1 cellular context compared by ENCODE assay signal in the genomic region with DNA sequence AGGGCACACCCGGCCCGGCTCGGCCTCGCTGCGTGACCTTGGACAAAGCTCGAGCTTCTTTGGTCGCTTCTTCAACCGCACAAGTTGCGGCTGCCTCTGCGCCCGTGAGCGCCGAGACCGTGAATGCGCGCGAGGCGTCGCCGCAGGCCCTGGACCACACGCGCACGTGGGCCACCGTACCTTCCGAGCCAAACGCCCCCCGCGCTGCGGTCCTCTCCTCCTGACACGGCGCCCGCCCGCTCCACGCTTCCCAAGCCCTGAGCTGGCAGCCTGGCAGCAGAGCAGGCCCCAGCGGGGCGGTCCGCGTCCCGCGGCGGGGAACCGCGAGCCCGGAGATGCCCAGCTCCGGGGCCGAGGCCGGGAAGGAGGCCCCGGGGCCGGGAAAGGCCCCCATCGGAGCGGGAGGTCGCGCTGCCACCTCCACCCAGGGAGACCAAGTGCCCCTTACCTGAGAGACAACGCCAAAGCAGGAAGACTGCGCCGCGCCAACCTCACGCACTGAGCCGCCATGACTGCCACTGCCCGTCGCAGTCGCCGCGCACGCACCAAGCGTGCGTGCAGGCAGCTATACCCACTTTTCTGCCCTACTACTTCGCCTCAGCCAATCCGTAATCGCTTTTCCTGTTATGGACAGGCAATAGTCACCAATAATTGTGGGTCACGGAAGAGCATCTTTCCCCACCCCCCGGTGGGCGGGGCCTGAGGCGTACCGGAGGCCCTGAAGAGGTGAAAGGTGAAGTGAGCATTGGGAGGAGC.
TF ChIP-seq lines count a peak whose summit lies in the region.

TSS of gene GRPEL1 (minus strand) at position 542 of the 756 bp plus-strand sequence. CDS start at position 510, 32 bp downstream.

TF ChIP-seq in HepG2, 621 proteins besides CTCF, POLR2A, EP300 and RAD21 (continued from another document and continues in another):
- TF ChIP-seq, protein P1, sequence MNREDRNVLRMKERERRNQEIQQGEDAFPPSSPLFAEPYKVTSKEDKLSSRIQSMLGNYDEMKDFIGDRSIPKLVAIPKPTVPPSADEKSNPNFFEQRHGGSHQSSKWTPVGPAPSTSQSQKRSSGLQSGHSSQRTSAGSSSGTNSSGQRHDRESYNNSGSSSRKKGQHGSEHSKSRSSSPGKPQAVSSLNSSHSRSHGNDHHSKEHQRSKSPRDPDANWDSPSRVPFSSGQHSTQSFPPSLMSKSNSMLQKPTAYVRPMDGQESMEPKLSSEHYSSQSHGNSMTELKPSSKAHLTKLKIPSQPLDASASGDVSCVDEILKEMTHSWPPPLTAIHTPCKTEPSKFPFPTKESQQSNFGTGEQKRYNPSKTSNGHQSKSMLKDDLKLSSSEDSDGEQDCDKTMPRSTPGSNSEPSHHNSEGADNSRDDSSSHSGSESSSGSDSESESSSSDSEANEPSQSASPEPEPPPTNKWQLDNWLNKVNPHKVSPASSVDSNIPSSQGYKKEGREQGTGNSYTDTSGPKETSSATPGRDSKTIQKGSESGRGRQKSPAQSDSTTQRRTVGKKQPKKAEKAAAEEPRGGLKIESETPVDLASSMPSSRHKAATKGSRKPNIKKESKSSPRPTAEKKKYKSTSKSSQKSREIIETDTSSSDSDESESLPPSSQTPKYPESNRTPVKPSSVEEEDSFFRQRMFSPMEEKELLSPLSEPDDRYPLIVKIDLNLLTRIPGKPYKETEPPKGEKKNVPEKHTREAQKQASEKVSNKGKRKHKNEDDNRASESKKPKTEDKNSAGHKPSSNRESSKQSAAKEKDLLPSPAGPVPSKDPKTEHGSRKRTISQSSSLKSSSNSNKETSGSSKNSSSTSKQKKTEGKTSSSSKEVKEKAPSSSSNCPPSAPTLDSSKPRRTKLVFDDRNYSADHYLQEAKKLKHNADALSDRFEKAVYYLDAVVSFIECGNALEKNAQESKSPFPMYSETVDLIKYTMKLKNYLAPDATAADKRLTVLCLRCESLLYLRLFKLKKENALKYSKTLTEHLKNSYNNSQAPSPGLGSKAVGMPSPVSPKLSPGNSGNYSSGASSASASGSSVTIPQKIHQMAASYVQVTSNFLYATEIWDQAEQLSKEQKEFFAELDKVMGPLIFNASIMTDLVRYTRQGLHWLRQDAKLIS (CRISPR knock-in tag; IDR thresholded peaks at IDR 0.05), result 0 out of 2 replicates have a peak, but pooled peaks have one; percentile 20
- TF ChIP-seq HOXA9 (CRISPR knock-in tag; IDR thresholded peaks at IDR 0.05; ENCODE audit: borderline replicate concordance) (0 out of 2 replicates have a peak, but pooled peaks have one; percentile 53), ZNF841 (CRISPR knock-in tag; IDR thresholded peaks at IDR 0.05; ENCODE audit: borderline replicate concordance) (no peak), ZBED4 (CRISPR knock-in tag; IDR thresholded peaks at IDR 0.05; ENCODE audit: borderline replicate concordance) (peak; percentile 33; the same call in 1 of the 2 replicates), MXI1 (IDR thresholded peaks at IDR 0.05; ENCODE audit: borderline replicate concordance, low read depth, low read length) (peak; percentile 73; the same call in 1 of the 3 replicates), ZNF331 (CRISPR knock-in tag; IDR thresholded peaks at IDR 0.05) (no peak), ZNF747 (CRISPR knock-in tag; IDR thresholded peaks at IDR 0.05; ENCODE audit: borderline replicate concordance) (peak; percentile 20; the same call in 1 of the 2 replicates), PAWR (CRISPR knock-in tag; IDR thresholded peaks at IDR 0.05; ENCODE audit: borderline replicate concordance) (peak; percentile 65; the same call in 1 of the 2 replicates), PPARG (CRISPR knock-in tag; conservative IDR thresholded peaks at IDR 0.05) (peak; percentile 93), FOXK1 (CRISPR knock-in tag; IDR thresholded peaks at IDR 0.05; ENCODE audit: borderline replicate concordance, low read depth) (no peak), ZNF12 (CRISPR knock-in tag; IDR thresholded peaks at IDR 0.05) (peak; percentile 61; the same call in 1 of the 2 replicates), AKAP8 (CRISPR knock-in tag; IDR thresholded peaks at IDR 0.05) (no peak; the same call in 1 of the 2 replicates), AHR (CRISPR knock-in tag; IDR thresholded peaks at IDR 0.05) (no peak), ZNF501 (CRISPR knock-in tag; IDR thresholded peaks at IDR 0.05) (peak; percentile 91), GATA4 (IDR thresholded peaks at IDR 0.05; ENCODE audit: borderline replicate concordance, low read depth) (0 out of 2 replicates have a peak, but pooled peaks have one; percentile 22), DRAP1 (CRISPR knock-in tag; IDR thresholded peaks at IDR 0.05) (peak; percentile 96), HMGA1 (CRISPR knock-in tag; conservative IDR thresholded peaks at IDR 0.05) (no peak), ZNF160 (CRISPR knock-in tag; IDR thresholded peaks at IDR 0.05) (no peak), LCORL (IDR thresholded peaks at IDR 0.05) (no peak), LCORL (CRISPR knock-in tag; IDR thresholded peaks at IDR 0.05) (no peak), ZNF232 (CRISPR knock-in tag; IDR thresholded peaks at IDR 0.05; ENCODE audit: borderline replicate concordance) (no peak), ISL2 (CRISPR knock-in tag; IDR thresholded peaks at IDR 0.05) (no peak), ZNF503 (CRISPR knock-in tag; IDR thresholded peaks at IDR 0.05) (0 out of 2 replicates have a peak, but pooled peaks have one; percentile 6), ZUFSP (CRISPR knock-in tag; IDR thresholded peaks at IDR 0.05; ENCODE audit: borderline replicate concordance) (no peak), SOX13 (IDR thresholded peaks at IDR 0.05) (peak; percentile 49; the same call in 1 of the 2 replicates), SOX13 (CRISPR knock-in tag; conservative IDR thresholded peaks at IDR 0.05 in 1 of 2, IDR thresholded peaks at IDR 0.05 in 1 of 2) (no peak), ZFP36L1 (CRISPR knock-in tag; IDR thresholded peaks at IDR 0.05) (peak; percentile 91), MNT (IDR thresholded peaks at IDR 0.05) (peak; percentile 48; the same call in 1 of the 2 replicates), ELF3 (CRISPR knock-in tag; IDR thresholded peaks at IDR 0.05) (peak; percentile 45; the same call in 1 of the 2 replicates), ZNF30 (CRISPR knock-in tag; IDR thresholded peaks at IDR 0.05) (peak; percentile 61; the same call in 1 of the 2 replicates), ZNF614 (CRISPR knock-in tag; IDR thresholded peaks at IDR 0.05; ENCODE audit: borderline replicate concordance) (0 out of 2 replicates have a peak, but pooled peaks have one; percentile 7), MTA3 (CRISPR knock-in tag; IDR thresholded peaks at IDR 0.05) (no peak), MEF2D (CRISPR knock-in tag; IDR thresholded peaks at IDR 0.05) (no peak), ZSCAN22 (CRISPR knock-in tag; IDR thresholded peaks at IDR 0.05) (peak; percentile 66; the same call in 1 of the 2 replicates), ZNF839 (CRISPR knock-in tag; IDR thresholded peaks at IDR 0.05; ENCODE audit: borderline replicate concordance) (peak; percentile 48; the same call in 1 of the 2 replicates), HES4 (CRISPR knock-in tag; IDR thresholded peaks at IDR 0.05; ENCODE audit: borderline replicate concordance) (peak; percentile 95), SAP130 (CRISPR knock-in tag; IDR thresholded peaks at IDR 0.05; ENCODE audit: low read depth) (peak; percentile 83), PHF21A (CRISPR knock-in tag; IDR thresholded peaks at IDR 0.05) (peak; percentile 48), ZNF224 (CRISPR knock-in tag; IDR thresholded peaks at IDR 0.05) (peak; percentile 89; the same call in 1 of the 2 replicates), ZNF101 (CRISPR knock-in tag; IDR thresholded peaks at IDR 0.05; ENCODE audit: borderline replicate concordance, low read depth) (0 out of 2 replicates have a peak, but pooled peaks have one; percentile 67), YEATS2 (CRISPR knock-in tag; IDR thresholded peaks at IDR 0.05; ENCODE audit: borderline replicate concordance) (0 out of 2 replicates have a peak, but pooled peaks have one; percentile 21), ZNF629 (CRISPR knock-in tag; conservative IDR thresholded peaks at IDR 0.05) (no peak; the same call in 1 of the 2 replicates), ZNF761 (CRISPR knock-in tag; conservative IDR thresholded peaks at IDR 0.05) (peak; percentile 83)
- TF ChIP-seq, protein P2, sequence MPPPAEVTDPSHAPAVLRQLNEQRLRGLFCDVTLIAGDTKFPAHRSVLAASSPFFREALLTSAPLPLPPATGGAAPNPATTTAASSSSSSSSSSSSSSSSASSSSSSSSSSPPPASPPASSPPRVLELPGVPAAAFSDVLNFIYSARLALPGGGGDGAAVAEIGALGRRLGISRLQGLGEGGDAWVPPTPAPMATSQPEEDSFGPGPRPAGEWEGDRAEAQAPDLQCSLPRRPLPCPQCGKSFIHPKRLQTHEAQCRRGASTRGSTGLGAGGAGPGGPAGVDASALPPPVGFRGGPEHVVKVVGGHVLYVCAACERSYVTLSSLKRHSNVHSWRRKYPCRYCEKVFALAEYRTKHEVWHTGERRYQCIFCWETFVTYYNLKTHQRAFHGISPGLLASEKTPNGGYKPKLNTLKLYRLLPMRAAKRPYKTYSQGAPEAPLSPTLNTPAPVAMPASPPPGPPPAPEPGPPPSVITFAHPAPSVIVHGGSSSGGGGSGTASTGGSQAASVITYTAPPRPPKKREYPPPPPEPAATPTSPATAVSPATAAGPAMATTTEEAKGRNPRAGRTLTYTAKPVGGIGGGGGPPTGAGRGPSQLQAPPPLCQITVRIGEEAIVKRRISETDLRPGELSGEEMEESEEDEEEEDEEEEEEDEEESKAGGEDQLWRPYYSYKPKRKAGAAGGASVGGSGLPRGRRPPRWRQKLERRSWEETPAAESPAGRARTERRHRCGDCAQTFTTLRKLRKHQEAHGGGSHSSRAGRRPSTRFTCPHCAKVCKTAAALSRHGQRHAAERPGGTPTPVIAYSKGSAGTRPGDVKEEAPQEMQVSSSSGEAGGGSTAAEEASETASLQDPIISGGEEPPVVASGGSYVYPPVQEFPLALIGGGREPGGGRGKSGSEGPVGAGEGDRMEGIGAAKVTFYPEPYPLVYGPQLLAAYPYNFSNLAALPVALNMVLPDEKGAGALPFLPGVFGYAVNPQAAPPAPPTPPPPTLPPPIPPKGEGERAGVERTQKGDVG (CRISPR knock-in tag; IDR thresholded peaks at IDR 0.05; ENCODE audit: borderline replicate concordance), result 0 out of 2 replicates have a peak, but pooled peaks have one; percentile 37
